Comparison of ENCODE assay signal across 8 cellular contexts in the genomic region with DNA sequence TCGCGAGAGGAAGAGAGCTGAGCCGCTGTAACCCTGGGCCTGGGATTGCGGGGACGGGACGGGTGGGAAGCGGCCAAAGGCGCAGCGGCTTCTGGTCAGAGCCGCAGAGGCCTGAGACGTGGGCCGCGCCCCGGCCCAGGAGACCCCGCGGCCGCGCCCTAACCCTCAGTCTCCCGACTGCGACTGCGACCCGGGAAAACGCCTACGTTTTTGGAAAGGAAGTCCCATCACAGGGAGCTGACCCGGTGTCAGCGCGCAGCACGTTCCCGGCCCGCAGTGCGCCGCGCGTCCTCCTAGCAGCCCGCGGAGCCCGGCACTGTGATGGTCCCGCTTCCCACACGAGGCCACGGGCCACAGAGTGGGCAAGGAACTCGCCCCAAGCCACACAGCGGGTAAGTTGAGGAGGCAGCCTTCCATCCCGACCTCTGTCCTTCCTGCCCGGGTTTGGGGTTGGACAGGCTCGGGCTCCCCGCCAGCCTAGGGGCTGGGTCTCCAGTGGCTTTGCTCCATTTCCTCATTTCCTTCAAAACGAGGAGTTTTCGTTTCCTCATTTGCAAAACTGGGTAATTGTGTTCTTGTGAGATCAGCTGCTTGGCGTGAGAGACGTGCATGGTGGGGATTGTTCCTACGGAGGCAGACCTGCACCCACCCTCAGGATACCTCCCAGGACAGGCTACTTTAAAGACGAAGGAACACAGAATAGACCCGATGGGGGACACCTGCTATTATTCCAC. TPM values are rescaled to one million over a fixed set of nuclear protein-coding genes. Genes with fewer than 3 reads are reported as not detected.
DNase-seq lines count a peak whose midpoint lies in the region; ATAC-seq and TF ChIP-seq lines count a peak whose summit lies in the region.

No MANE protein-coding gene starts in this region.

- no peak overlapping the region for H3K27ac Mint-ChIP-seq in activated naive CD8-positive, alpha-beta T cell treated with anti-CD3 and anti-CD28 coated beads, Interleukin-2, amount 50 U/mL, for 24 hours

- H3K27me3 ChIP-seq in skeletal muscle tissue (ENCODE audit: control insufficient read depth in 3 of 3, insufficient read depth in 3 of 3, low read length in 3 of 3) (peaks cover 0 to 16% (median 14%) of the 10 kb centered on the region in 3 donors), WERI-Rb-1 (ENCODE audit: insufficient read depth, low read depth, severe bottlenecking) (no peaks in the 10 kb centered on the region)
- H3K27me3 ChIP-seq in effector memory CD4-positive, alpha-beta T cell (replicated peaks; ENCODE audit: control insufficient read depth, insufficient read depth, low read length, poor library complexity, severe bottlenecking) = peaks cover 15% of the 10 kb centered on the region

- peak overlapping the region; percentile 47 for H3K4me3 Mint-ChIP-seq in activated naive CD8-positive, alpha-beta T cell treated with anti-CD3 and anti-CD28 coated beads, Interleukin-2, amount 50 U/mL, for 24 hours

- H3K27ac ChIP-seq in skeletal muscle tissue (ENCODE audit: low read depth, low read length) (peak overlapping the region; percentile 65), WERI-Rb-1 (no peak overlapping the region)
- no peak overlapping the region for H3K27ac ChIP-seq in effector memory CD4-positive, alpha-beta T cell (ENCODE audit: insufficient read depth, low read length, poor library complexity, severe bottlenecking)

- no peak for DNase-seq in activated naive CD8-positive, alpha-beta T cell treated with anti-CD3 and anti-CD28 coated beads, Interleukin-2, amount 50 U/mL, for 24 hours
- DNase-seq in WERI-Rb-1 = no peak
- no peak for DNase-seq in NCI-H1930 (lab: John Stamatoyannopoulos, UW)
- no peak for DNase-seq in effector memory CD4-positive, alpha-beta T cell
- no peak for DNase-seq in effector CD4-positive, alpha-beta T cell

- peak overlapping the region; percentile 17; the same call in 1 of the 2 replicates for H3K4me3 ChIP-seq in iPS-18c (ENCODE audit: insufficient read depth, low read depth, low read length)
- peak overlapping the region; percentile 49 to 60 (median 58) for H3K4me3 ChIP-seq in skeletal muscle tissue (ENCODE audit: low read length in 3 of 3)
- no peak overlapping the region for H3K4me3 ChIP-seq in WERI-Rb-1 (ENCODE audit: low read depth, low read length)
- no peak overlapping the region for H3K4me3 ChIP-seq in effector memory CD4-positive, alpha-beta T cell (ENCODE audit: insufficient read depth, low read depth, low read length, poor library complexity, severe bottlenecking)

- H3K9me3 ChIP-seq in iPS-18c (ENCODE audit: control insufficient read depth, insufficient read depth, low read length) (no peaks in the 10 kb centered on the region), skeletal muscle tissue (ENCODE audit: control insufficient read depth in 3 of 3, low read length in 3 of 3) (no peaks in the 10 kb centered on the region), WERI-Rb-1 (ENCODE audit: severe bottlenecking) (no peaks in the 10 kb centered on the region)
- H3K9me3 ChIP-seq in effector memory CD4-positive, alpha-beta T cell (ENCODE audit: control insufficient read depth, low read length) = no peaks in the 10 kb centered on the region

- peaks cover 0 to 8% (median 3%) of the 10 kb centered on the region in 3 donors for H3K4me1 ChIP-seq in skeletal muscle tissue (ENCODE audit: control insufficient read depth in 3 of 3, insufficient read depth in 3 of 3, low read length in 3 of 3)
- H3K4me1 ChIP-seq in effector memory CD4-positive, alpha-beta T cell (ENCODE audit: control insufficient read depth, insufficient read depth, low read length, poor library complexity, severe bottlenecking) = peaks cover 2% of the 10 kb centered on the region

- no peaks in the 10 kb centered on the region for H3K36me3 Mint-ChIP-seq in activated naive CD8-positive, alpha-beta T cell treated with anti-CD3 and anti-CD28 coated beads, Interleukin-2, amount 50 U/mL, for 24 hours (ENCODE audit: low read depth)

- H3K36me3 ChIP-seq in skeletal muscle tissue (ENCODE audit: control insufficient read depth in 3 of 3, insufficient read depth in 3 of 3, low read length in 3 of 3) (no peaks in the 10 kb centered on the region), WERI-Rb-1 (no peaks in the 10 kb centered on the region)
- H3K36me3 ChIP-seq in effector memory CD4-positive, alpha-beta T cell (ENCODE audit: control insufficient read depth, insufficient read depth, low read length) = no peaks in the 10 kb centered on the region

- H3K27me3 Mint-ChIP-seq in activated naive CD8-positive, alpha-beta T cell treated with anti-CD3 and anti-CD28 coated beads, Interleukin-2, amount 50 U/mL, for 24 hours = peaks cover 67% of the 10 kb centered on the region

- no peak for TF ChIP-seq CTCF in WERI-Rb-1 (IDR thresholded peaks at IDR 0.05; ENCODE audit: low read depth, low read length)

- peak; percentile 57 for ATAC-seq in GM19438 (IDR thresholded peaks at IDR 0.05; ENCODE audit: low read depth, unreplicated experiment)
- ATAC-seq in activated naive CD8-positive, alpha-beta T cell treated with anti-CD3 and anti-CD28 coated beads, Interleukin-2, amount 50 U/mL, for 24 hours = no peak

- peaks cover 21% of the 10 kb centered on the region for H3K9me3 Mint-ChIP-seq in activated naive CD8-positive, alpha-beta T cell treated with anti-CD3 and anti-CD28 coated beads, Interleukin-2, amount 50 U/mL, for 24 hours

- peaks cover 2% of the 10 kb centered on the region for H3K4me1 Mint-ChIP-seq in activated naive CD8-positive, alpha-beta T cell treated with anti-CD3 and anti-CD28 coated beads, Interleukin-2, amount 50 U/mL, for 24 hours

- peak overlapping the region; percentile 16 to 66 (median 62) for H3K9ac ChIP-seq in skeletal muscle tissue (ENCODE audit: low read depth in 1 of 3, low read length in 3 of 3)

RNA-seq across cellular contexts. Expression of a gene that starts 1.2 kb away (rescaled TPM):
- total RNA-seq in skeletal muscle tissue = 49.6 TPM

RNA-seq across cellular contexts. Expression of a gene that starts 51.4 kb away (rescaled TPM):
- 95.5 TPM for total RNA-seq in skeletal muscle tissue

Comparison
In these comparisons a context has a peak if more than half of its experiments do, and no peak if none do; other contexts are left out.
1. H3K4me3 ChIP-seq: peak in iPS-18c (single experiment) and skeletal muscle tissue (3 of 3); none in WERI-Rb-1 (single experiment) and effector memory CD4-positive, alpha-beta T cell (single experiment).